Comparison of ENCODE assay signal across 8 cellular contexts in genomic region chr16:30382398-30383015, GRCh38. TPM values are rescaled to one million over a fixed set of nuclear protein-coding genes. Genes with fewer than 3 reads are reported as not detected.
DNase-seq lines count a peak whose midpoint lies in the region; FAIRE-seq and TF ChIP-seq lines count a peak whose summit lies in the region.

SEPTIN1 (minus strand) TSS chr16:30382561; CDS start chr16:30382542, 19 bp downstream.

- peak within 1 kb of the TSS; percentile 94 for H3K4me3 Mint-ChIP-seq in activated naive CD8-positive, alpha-beta T cell

- peaks cover 17% of the 10 kb centered on the region for H3F3A ChIP-seq in SU-DHL-6 (ENCODE audit: insufficient read depth)

- H3K36me3 Mint-ChIP-seq in activated naive CD8-positive, alpha-beta T cell, result peaks cover 6% of the 10 kb centered on the region

- peak; percentile 96 for FAIRE-seq in GM12891 (lab: Jason Lieb, UNC)

- TF ChIP-seq CTCF in SU-DHL-6 (IDR thresholded peaks at IDR 0.05; ENCODE audit: insufficient read depth, low read length, poor library complexity, severe bottlenecking), result no peak

- H3K4me3 ChIP-seq in SU-DHL-6 (ENCODE audit: insufficient read depth, low read length, poor library complexity, severe bottlenecking), result peak within 1 kb of the TSS; percentile 66

- H3K27ac Mint-ChIP-seq in activated naive CD8-positive, alpha-beta T cell, result peak within 1 kb of the TSS; percentile 93

- TF ChIP-seq POLR2A in GM12891 (IDR thresholded peaks at IDR 0.05; ENCODE audit: low read depth, low read length), result peak; percentile 71

- H3K36me3 ChIP-seq in SU-DHL-6 (ENCODE audit: low read length), result no peaks in the 10 kb centered on the region

- H3K9ac ChIP-seq in SU-DHL-6 (ENCODE audit: low read length), result peak within 1 kb of the TSS; percentile 77

- H3K79me2 ChIP-seq in SU-DHL-6 (ENCODE audit: insufficient read depth, low read length), result peaks cover 13% of the 10 kb centered on the region

- H3K27me3 Mint-ChIP-seq in activated naive CD8-positive, alpha-beta T cell, result no peaks in the 10 kb centered on the region

- DNase-seq in GM12891 (ENCODE audit: insufficient read length, low spot score) (peak; percentile 59), OCI-M1 (lab: John Stamatoyannopoulos, UW) (no peak), superior temporal gyrus (ENCODE audit: extremely low spot score) (no peak), NCI-H2171 treated with DMSO at 0.1 percent for 48 hours (lab: John Stamatoyannopoulos, UW) (no peak), SKM-1 (lab: John Stamatoyannopoulos, UW; ENCODE audit: unreplicated experiment) (no peak)
- peak; percentile 62 for DNase-seq in stimulated activated CD4-positive, alpha-beta T cell treated with anti-CD3 and anti-CD28 coated beads, Interleukin-2, amount 100 ng/mL, for 4 hours (ENCODE audit: low read depth)

- peak within 1 kb of the TSS; percentile 96 for H3K4me2 ChIP-seq in SU-DHL-6 (ENCODE audit: low read depth, low read length, poor library complexity, severe bottlenecking)

- H3K9me3 Mint-ChIP-seq in activated naive CD8-positive, alpha-beta T cell (ENCODE audit: low read depth), result no peaks in the 10 kb centered on the region

- H3K27me3 ChIP-seq in SU-DHL-6 (ENCODE audit: low read length), result no peaks in the 10 kb centered on the region

- H4K20me1 ChIP-seq in SU-DHL-6 (ENCODE audit: low read depth, low read length), result no peaks in the 10 kb centered on the region

- H3K4me1 Mint-ChIP-seq in activated naive CD8-positive, alpha-beta T cell (ENCODE audit: low read depth), result peaks cover 48% of the 10 kb centered on the region

- no peaks in the 10 kb centered on the region for H3K9me3 ChIP-seq in SU-DHL-6 (ENCODE audit: insufficient read depth, low read length)

- H3K27ac ChIP-seq in SU-DHL-6 (ENCODE audit: low read depth, low read length), result peak within 1 kb of the TSS; percentile 76

- no peaks in the 10 kb centered on the region for H3K9me2 ChIP-seq in SU-DHL-6 (replicated peaks; ENCODE audit: insufficient read depth, low read length)

- H2AFZ ChIP-seq in SU-DHL-6 (ENCODE audit: low read depth, low read length, severe bottlenecking), result peak within 1 kb of the TSS; percentile 36

TF ChIP-seq in GM12891, 5 proteins besides CTCF, POLR2A, EP300 and RAD21:
- TF ChIP-seq POLR2AphosphoS5 (IDR thresholded peaks at IDR 0.05; ENCODE audit: low read depth, low read length), result peak; percentile 48; the same call in 1 of the 2 replicates
- TF ChIP-seq PAX5 (IDR thresholded peaks at IDR 0.05; ENCODE audit: insufficient read depth, low read length, severe bottlenecking), result no peak
- peak; percentile 75 for TF ChIP-seq SPI1 (IDR thresholded peaks at IDR 0.05; ENCODE audit: low read depth, low read length)
- 0 out of 2 replicates have a peak, but pooled peaks have one; percentile 34 for TF ChIP-seq POU2F2 (IDR thresholded peaks at IDR 0.05; ENCODE audit: low read depth, low read length)

RNA-seq across cellular contexts. Expression of gene SEPTIN1, which starts in this region (rescaled TPM):
- 80.3 TPM for polyA plus RNA-seq in GM12891 (2012; ENCODE audit: low read depth, missing spikeins)

Comparison
In these comparisons a context has a peak if more than half of its experiments do, and no peak if none do; other contexts are left out.
1. DNase-seq: peak in GM12891 (single experiment) and stimulated activated CD4-positive, alpha-beta T cell treated with anti-CD3 and anti-CD28 coated beads, Interleukin-2, amount 100 ng/mL, for 4 hours (single experiment); none in OCI-M1 (single experiment), superior temporal gyrus (single experiment), NCI-H2171 treated with DMSO at 0.1 percent for 48 hours (single experiment) and SKM-1 (single experiment).